10 cellular contexts compared by ENCODE assay signal in the genomic region with DNA sequence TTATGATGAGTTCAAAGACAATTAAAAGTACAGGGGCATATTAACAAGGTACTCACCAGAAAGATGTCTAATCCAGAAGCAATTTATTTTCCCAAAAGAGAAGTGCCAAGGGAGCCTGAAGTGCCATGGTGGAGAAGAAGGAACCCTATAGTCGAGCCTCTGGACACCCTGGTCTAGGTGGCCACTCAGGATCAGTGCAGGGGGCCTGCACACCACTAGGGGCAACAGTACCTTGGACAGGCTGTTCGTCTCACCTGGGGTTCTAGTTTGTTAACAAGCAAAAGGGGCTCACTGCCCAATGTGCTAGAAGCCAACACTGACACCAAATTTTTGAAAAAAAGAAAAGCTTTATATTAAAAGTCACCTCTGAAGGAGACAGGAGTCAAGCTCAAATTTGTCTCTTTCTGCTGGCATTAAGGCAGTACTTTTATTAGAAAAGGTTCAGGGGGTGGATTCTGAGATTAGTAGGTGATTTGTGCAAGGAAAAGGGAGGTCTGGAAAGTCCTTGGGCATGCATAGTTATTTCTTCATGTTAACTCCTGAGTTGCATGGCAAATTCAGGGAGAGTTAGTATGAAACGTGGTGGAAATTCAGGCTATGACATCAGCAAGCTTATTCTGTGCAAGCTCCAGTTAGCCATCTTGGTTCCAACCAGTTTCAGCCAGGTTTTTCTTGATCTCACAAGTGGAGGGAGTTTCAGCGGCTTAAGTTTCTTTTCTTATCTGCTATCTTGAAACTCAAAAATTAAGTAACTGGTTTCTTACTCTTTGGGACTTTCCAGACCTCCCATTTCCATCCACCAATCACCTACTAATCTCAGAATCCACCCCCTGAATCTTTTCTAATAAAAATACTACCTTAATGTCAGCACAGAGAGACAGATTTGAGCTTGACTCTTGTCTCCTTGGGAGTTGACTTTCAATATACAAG. TPM values are rescaled to one million over a fixed set of nuclear protein-coding genes. Genes with fewer than 3 reads are reported as not detected.
DNase-seq lines count a peak whose midpoint lies in the region; ATAC-seq, FAIRE-seq and TF ChIP-seq lines count a peak whose summit lies in the region.
"Had no signal": no experiment of that assay in that cellular context is flagged by ENCODE, and none has a peak within 500 bp of the region (broad histone marks: within the 10 kb centered on the region; RNA-seq: fewer than 3 reads in every experiment).

No MANE protein-coding gene starts in this region.

- intact Hi-C loops in activated naive CD4-positive, alpha-beta T cell treated with anti-CD3 and anti-CD28 coated beads for 36 hours (cut with micrococcal nuclease), result no loop called here

- H3K27me3 Mint-ChIP-seq in activated naive CD4-positive, alpha-beta T cell treated with anti-CD3 and anti-CD28 coated beads for 36 hours (ENCODE audit: low read depth), result no peaks in the 10 kb centered on the region
- H3K27me3 Mint-ChIP-seq in progenitor cell of endocrine pancreas, result peaks cover 30% of the 10 kb centered on the region

- TF ChIP-seq CTCF in progenitor cell of endocrine pancreas (IDR thresholded peaks at IDR 0.05; ENCODE audit: unreplicated experiment) (peak; percentile 20), D721Med (IDR thresholded peaks at IDR 0.05; ENCODE audit: insufficient read depth, missing control alignments) (no peak)

- no peaks in the 10 kb centered on the region for H3K9me3 Mint-ChIP-seq in activated naive CD4-positive, alpha-beta T cell treated with anti-CD3 and anti-CD28 coated beads for 36 hours
- H3K9me3 Mint-ChIP-seq in progenitor cell of endocrine pancreas (ENCODE audit: low read depth), result no peaks in the 10 kb centered on the region
- H3K9me3 Mint-ChIP-seq: naive B cell had no signal

- FAIRE-seq in D721Med (lab: Jason Lieb, UNC), result no peak

- H3K36me3 Mint-ChIP-seq in activated naive CD4-positive, alpha-beta T cell treated with anti-CD3 and anti-CD28 coated beads for 36 hours (ENCODE audit: low read depth), result no peaks in the 10 kb centered on the region
- no peaks in the 10 kb centered on the region for H3K36me3 Mint-ChIP-seq in progenitor cell of endocrine pancreas (ENCODE audit: insufficient read depth)
- H3K36me3 Mint-ChIP-seq: naive B cell had no signal

- ATAC-seq in GM21737 (IDR thresholded peaks at IDR 0.05; ENCODE audit: unreplicated experiment), result peak; percentile 61
- peak; percentile 60 for ATAC-seq in HG03442 (IDR thresholded peaks at IDR 0.05; ENCODE audit: unreplicated experiment)

- peaks cover 22% of the 10 kb centered on the region for H3K4me1 Mint-ChIP-seq in activated naive CD4-positive, alpha-beta T cell treated with anti-CD3 and anti-CD28 coated beads for 36 hours (ENCODE audit: low read depth)
- H3K4me1 Mint-ChIP-seq in progenitor cell of endocrine pancreas (ENCODE audit: low read depth), result peaks cover 11% of the 10 kb centered on the region
- H3K4me1 Mint-ChIP-seq: B cell, naive B cell had no signal

- CTCF ChIA-PET in activated naive CD4-positive, alpha-beta T cell treated with anti-CD3 and anti-CD28 coated beads for 36 hours (lab: Charles Lee), result interaction anchor here (0.5 to 1.6 kb wide), 3 partner anchors 9 to 622 kb away, joined by 3 to 4 read pairs (median 3); no protein-coding TSS in a partner anchor

- H3K27ac Mint-ChIP-seq in activated naive CD4-positive, alpha-beta T cell treated with anti-CD3 and anti-CD28 coated beads for 36 hours, result peak overlapping the region; percentile 68
- H3K27ac Mint-ChIP-seq in progenitor cell of endocrine pancreas, result no peak overlapping the region
- H3K27ac Mint-ChIP-seq: B cell, naive B cell had no signal

- no peak overlapping the region for H3K4me3 Mint-ChIP-seq in activated naive CD4-positive, alpha-beta T cell treated with anti-CD3 and anti-CD28 coated beads for 36 hours
- H3K4me3 Mint-ChIP-seq in progenitor cell of endocrine pancreas (ENCODE audit: low read depth), result no peak overlapping the region
- H3K4me3 Mint-ChIP-seq: B cell, naive B cell had no signal

- DNase-seq in activated naive CD4-positive, alpha-beta T cell treated with anti-CD3 and anti-CD28 coated beads for 36 hours, result peak; percentile 43
- no peak for DNase-seq in activated naive CD4-positive, alpha-beta T cell treated with anti-CD3 and anti-CD28 coated beads, Interleukin-2, amount 50 U/mL, for 16 hours
- no peak for DNase-seq in progenitor cell of endocrine pancreas (ENCODE audit: low spot score, unreplicated experiment)
- DNase-seq in activated naive CD4-positive, alpha-beta T cell (lab: John Stamatoyannopoulos, UW), result no peak
- DNase-seq in stimulated activated CD4-positive, alpha-beta T cell treated with anti-CD3 and anti-CD28 coated beads, Interleukin-1b, Interleukin-23, amount 100 ng/mL, for 48 hours, result no peak
- no peak for DNase-seq in D721Med (ENCODE audit: insufficient read length, low spot score)
- DNase-seq: naive B cell had no signal

RNA-seq across cellular contexts. Expression of a gene that starts 0.9 kb away (rescaled TPM):
- total RNA-seq in activated naive CD4-positive, alpha-beta T cell treated with anti-CD3 and anti-CD28 coated beads for 36 hours, result not detected
- total RNA-seq in progenitor cell of endocrine pancreas, result not detected in 2 replicates
- total RNA-seq: B cell had no signal
